28 cellular contexts compared by ENCODE assay signal in the genomic region with DNA sequence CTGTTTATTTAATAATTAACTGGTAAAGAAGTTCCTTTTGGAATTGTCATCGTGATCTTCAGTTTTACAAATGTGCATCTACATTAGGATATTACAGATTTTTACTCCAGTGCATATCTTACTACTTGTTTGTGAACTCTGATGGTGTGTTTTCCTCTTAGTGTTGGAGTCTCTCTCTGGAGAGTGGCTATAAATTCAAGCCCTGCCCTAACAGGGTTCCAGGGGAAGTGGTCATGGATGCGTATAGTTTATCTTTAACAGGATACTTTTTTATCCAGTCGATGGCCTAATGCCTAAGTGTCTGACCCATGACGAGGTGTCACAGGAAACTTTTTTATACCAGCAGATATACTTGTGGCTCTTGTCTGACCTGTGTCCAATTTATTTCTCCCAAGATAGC.
"Had no signal": no experiment of that assay in that cellular context is flagged by ENCODE, and none has a peak within 500 bp of the region (broad histone marks: within the 10 kb centered on the region; RNA-seq: fewer than 3 reads in every experiment).

No MANE protein-coding gene starts in this region.

- H3K4me1 Mint-ChIP-seq: activated B cell treated with CpG ODN at 0.5 μM for 24 hours; activated naive CD4-positive, alpha-beta T cell treated with anti-CD3 and anti-CD28 coated beads, Interleukin-2, amount 50 U/mL, for 24 hours; activated naive CD8-positive, alpha-beta T cell treated with anti-CD3 and anti-CD28 coated beads, Interleukin-2, amount 50 U/mL, for 24 hours; activated T-helper 17 cell treated with anti-CD3 and anti-CD28 coated beads, Interleukin-2, amount 50 U/mL, for 72 hours; naive thymus-derived CD4-positive, alpha-beta T cell had no signal

- H3K4me3 Mint-ChIP-seq: activated B cell treated with CpG ODN at 0.5 μM for 24 hours; activated CD8-positive, alpha-beta T cell treated with anti-CD3 and anti-CD28 coated beads for 36 hours; activated naive CD4-positive, alpha-beta T cell treated with anti-CD3 and anti-CD28 coated beads, Interleukin-2, amount 50 U/mL, for 24 hours; activated naive CD8-positive, alpha-beta T cell treated with anti-CD3 and anti-CD28 coated beads, Interleukin-2, amount 50 U/mL, for 24 hours; activated T-cell treated with anti-CD3 and anti-CD28 coated beads, Interleukin-2, amount 50 U/mL, for 4 hours; activated T-helper 17 cell treated with anti-CD3 and anti-CD28 coated beads, Interleukin-2, amount 50 U/mL, for 72 hours; dendritic cell treated with granulocyte-macrophage colony-stimulating factor and Interleukin-4, amounts not matched to agents 40 ng/mL and 50 ng/mL, for 4 days; mesothelial cell of epicardium; naive thymus-derived CD4-positive, alpha-beta T cell; neural progenitor cell had no signal

- H3K36me3 Mint-ChIP-seq: activated naive CD4-positive, alpha-beta T cell treated with anti-CD3 and anti-CD28 coated beads, Interleukin-2, amount 50 U/mL, for 24 hours; naive thymus-derived CD4-positive, alpha-beta T cell had no signal

- FAIRE-seq: islet of Langerhans, urothelium cell line had no signal

- DNase-seq: activated B cell treated with CpG ODN at 0.5 μM for 24 hours; activated CD4-positive, alpha-beta T cell treated with anti-CD3 and anti-CD28 coated beads, Interleukin-2, amount 50 U/mL, for 1 hour; activated CD8-positive, alpha-beta T cell treated with anti-CD3 and anti-CD28 coated beads for 36 hours; activated gamma-delta T cell treated with Interleukin-2 at 50 U/mL for 16 hours; activated naive CD8-positive, alpha-beta T cell treated with anti-CD3 and anti-CD28 coated beads, Interleukin-2, amount 50 U/mL, for 24 hours; activated T-cell treated with anti-CD3 and anti-CD28 coated beads, Interleukin-2, amount 50 U/mL, for 4 hours; amygdala; central memory CD4-positive, alpha-beta T cell; esophagus squamous epithelium; foreskin melanocyte; left cardiac atrium; mammary epithelial cell; naive thymus-derived CD4-positive, alpha-beta T cell; occipital lobe; posterior cingulate gyrus; right lobe of liver; stimulated activated CD4-positive, alpha-beta T cell treated with anti-CD3 and anti-CD28 coated beads, Interleukin-4, amount 100 ng/mL, for 1 hour; stimulated activated naive CD8-positive, alpha-beta T cell treated with anti-CD3 and anti-CD28 coated beads, Interleukin-15, Interleukin-2, amounts not matched to agents 100 U/mL and 50 U/mL, for 24 hours; T-helper 2 cell; testis; transverse colon had no signal

- H3K9me3 Mint-ChIP-seq: activated B cell treated with CpG ODN at 0.5 μM for 24 hours; activated CD8-positive, alpha-beta T cell treated with anti-CD3 and anti-CD28 coated beads for 36 hours; activated naive CD4-positive, alpha-beta T cell treated with anti-CD3 and anti-CD28 coated beads, Interleukin-2, amount 50 U/mL, for 24 hours; activated naive CD8-positive, alpha-beta T cell treated with anti-CD3 and anti-CD28 coated beads, Interleukin-2, amount 50 U/mL, for 24 hours; activated T-cell treated with anti-CD3 and anti-CD28 coated beads, Interleukin-2, amount 50 U/mL, for 4 hours; activated T-helper 17 cell treated with anti-CD3 and anti-CD28 coated beads, Interleukin-2, amount 50 U/mL, for 72 hours; dendritic cell treated with granulocyte-macrophage colony-stimulating factor and Interleukin-4, amounts not matched to agents 40 ng/mL and 50 ng/mL, for 4 days; mesothelial cell of epicardium had no signal

- ATAC-seq: activated CD8-positive, alpha-beta T cell treated with anti-CD3 and anti-CD28 coated beads for 36 hours; activated naive CD8-positive, alpha-beta T cell treated with anti-CD3 and anti-CD28 coated beads, Interleukin-2, amount 50 U/mL, for 24 hours; activated T-cell treated with anti-CD3 and anti-CD28 coated beads, Interleukin-2, amount 50 U/mL, for 4 hours; activated T-helper 17 cell treated with anti-CD3 and anti-CD28 coated beads, Interleukin-2, amount 50 U/mL, for 72 hours; left cardiac atrium; naive thymus-derived CD4-positive, alpha-beta T cell; right lobe of liver; stimulated activated naive CD8-positive, alpha-beta T cell treated with anti-CD3 and anti-CD28 coated beads, Interleukin-15, Interleukin-2, amounts not matched to agents 100 U/mL and 50 U/mL, for 24 hours had no signal

- H3K27me3 Mint-ChIP-seq: activated B cell treated with CpG ODN at 0.5 μM for 24 hours; activated CD8-positive, alpha-beta T cell treated with anti-CD3 and anti-CD28 coated beads for 36 hours; activated naive CD4-positive, alpha-beta T cell treated with anti-CD3 and anti-CD28 coated beads, Interleukin-2, amount 50 U/mL, for 24 hours; activated naive CD8-positive, alpha-beta T cell treated with anti-CD3 and anti-CD28 coated beads, Interleukin-2, amount 50 U/mL, for 24 hours; activated T-helper 17 cell treated with anti-CD3 and anti-CD28 coated beads, Interleukin-2, amount 50 U/mL, for 72 hours; dendritic cell treated with granulocyte-macrophage colony-stimulating factor and Interleukin-4, amounts not matched to agents 40 ng/mL and 50 ng/mL, for 4 days had no signal

- H3K27ac Mint-ChIP-seq: activated B cell treated with CpG ODN at 0.5 μM for 24 hours; activated CD8-positive, alpha-beta T cell treated with anti-CD3 and anti-CD28 coated beads for 36 hours; activated naive CD4-positive, alpha-beta T cell treated with anti-CD3 and anti-CD28 coated beads, Interleukin-2, amount 50 U/mL, for 24 hours; activated naive CD8-positive, alpha-beta T cell treated with anti-CD3 and anti-CD28 coated beads, Interleukin-2, amount 50 U/mL, for 24 hours; activated T-helper 17 cell treated with anti-CD3 and anti-CD28 coated beads, Interleukin-2, amount 50 U/mL, for 72 hours; dendritic cell treated with granulocyte-macrophage colony-stimulating factor and Interleukin-4, amounts not matched to agents 40 ng/mL and 50 ng/mL, for 4 days; mesothelial cell of epicardium; neural progenitor cell had no signal
